Comparison of ENCODE assay signal across 8 cellular contexts in the genomic region with DNA sequence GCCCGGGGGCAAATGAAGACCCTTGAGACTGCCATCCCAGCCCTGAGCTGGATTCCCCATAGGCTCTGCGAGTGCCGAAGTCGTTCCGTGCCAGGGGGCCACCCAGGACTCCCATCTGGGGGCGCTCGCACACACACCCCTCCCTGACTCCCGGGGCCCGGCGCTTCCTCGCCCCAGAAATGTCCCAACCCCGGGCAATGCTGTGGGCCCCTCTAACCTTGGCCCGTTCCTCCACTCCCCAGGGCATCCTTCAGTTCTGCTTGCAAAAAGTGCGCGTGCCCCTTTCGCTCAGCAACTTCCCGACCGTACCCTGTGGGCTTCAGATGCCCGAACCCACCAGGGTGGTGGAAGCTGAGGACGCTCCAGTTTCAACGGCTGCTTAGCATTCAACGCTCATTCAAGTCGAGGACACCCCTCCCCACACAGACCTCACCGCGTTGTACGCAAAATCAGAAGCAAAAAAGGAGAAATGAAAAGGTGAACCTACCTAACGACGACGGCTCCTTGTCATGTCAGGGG. TPM values are rescaled to one million over a fixed set of nuclear protein-coding genes. Genes with fewer than 3 reads are reported as not detected.
DNase-seq lines count a peak whose midpoint lies in the region; ATAC-seq and TF ChIP-seq lines count a peak whose summit lies in the region.

No MANE protein-coding gene starts in this region.

- H3K36me3 ChIP-seq in KOPT-K1 (ENCODE audit: insufficient read depth, low read length) (no peaks in the 10 kb centered on the region; the same call in 1 of the 2 replicates), iPS DF 6.9 (ENCODE audit: control insufficient read depth, insufficient read depth, low read length) (no peaks in the 10 kb centered on the region), skeletal muscle satellite cell (ENCODE audit: insufficient read depth, low read length) (no peaks in the 10 kb centered on the region)

- peaks cover 2% of the 10 kb centered on the region; the same call in 1 of the 2 replicates for H3K4me1 ChIP-seq in iPS DF 6.9 (ENCODE audit: control insufficient read depth, insufficient read depth, low read length)
- H3K4me1 ChIP-seq in skeletal muscle satellite cell (ENCODE audit: control insufficient read depth, insufficient read depth, low read length) = peaks cover 35% of the 10 kb centered on the region

- peak overlapping the region; percentile 93 to 97 for H3K27ac Mint-ChIP-seq in activated naive CD4-positive, alpha-beta T cell treated with anti-CD3 and anti-CD28 coated beads, Interleukin-2, amount 50 U/mL, for 72 hours

- ATAC-seq in activated naive CD4-positive, alpha-beta T cell treated with anti-CD3 and anti-CD28 coated beads, Interleukin-2, amount 50 U/mL, for 72 hours = peak; percentile 15 to 47

- peaks cover 12 to 29% of the 10 kb centered on the region in 2 donors for H3K36me3 Mint-ChIP-seq in activated naive CD4-positive, alpha-beta T cell treated with anti-CD3 and anti-CD28 coated beads, Interleukin-2, amount 50 U/mL, for 72 hours

- H3K27me3 ChIP-seq in iPS DF 6.9 (ENCODE audit: control insufficient read depth, insufficient read depth, low read length) = peaks cover 12% of the 10 kb centered on the region; the same call in 1 of the 2 replicates
- peaks cover 62% of the 10 kb centered on the region for H3K27me3 ChIP-seq in skeletal muscle satellite cell (ENCODE audit: control insufficient read depth, insufficient read depth, low read length)

- POLR2A ChIA-PET in HEK293T (lab: Yijun Ruan, JAX) = no interaction called here

- no CpG with 5 or more reads among the region's 29 CpGs for WGBS in iPS DF 6.9 (ENCODE audit: insufficient coverage, insufficient read length)

- no peaks in the 10 kb centered on the region for H3K9me3 ChIP-seq in KOPT-K1 (ENCODE audit: insufficient read depth, low read length, poor library complexity, severe bottlenecking)
- no peaks in the 10 kb centered on the region for H3K9me3 ChIP-seq in iPS DF 6.9 (ENCODE audit: control insufficient read depth, insufficient read depth, low read length)
- no peaks in the 10 kb centered on the region for H3K9me3 ChIP-seq in skeletal muscle satellite cell (replicated peaks; ENCODE audit: low read length)

- H3K27ac ChIP-seq in KOPT-K1 (ENCODE audit: low read depth, low read length, poor library complexity, severe bottlenecking) (peak overlapping the region; percentile 61), iPS DF 6.9 (ENCODE audit: low read length) (no peak overlapping the region)

- peak overlapping the region; percentile 82 for H3K4me2 ChIP-seq in skeletal muscle satellite cell (ENCODE audit: low read length)

- H3K9ac ChIP-seq in skeletal muscle satellite cell (ENCODE audit: low read depth, low read length) = peak overlapping the region; percentile 54

- H3K9me3 Mint-ChIP-seq in activated naive CD4-positive, alpha-beta T cell treated with anti-CD3 and anti-CD28 coated beads, Interleukin-2, amount 50 U/mL, for 72 hours = no peaks in the 10 kb centered on the region

- peak; percentile 23 for DNase-seq in activated T-cell treated with anti-CD3 and anti-CD28 coated beads for 1 hour (ENCODE audit: low read depth)
- DNase-seq in activated T-cell treated with anti-CD3 and anti-CD28 coated beads for 4 hours = no peak
- peak in 1 of 2 donors; percentile 48 for DNase-seq in activated naive CD4-positive, alpha-beta T cell treated with anti-CD3 and anti-CD28 coated beads, Interleukin-2, amount 50 U/mL, for 72 hours (ENCODE audit: low spot score in 2 of 2)
- no peak for DNase-seq in iPS DF 6.9 (ENCODE audit: low read depth, low spot score)
- DNase-seq in NCI-H2107 (lab: John Stamatoyannopoulos, UW) = no peak
- no peak for DNase-seq in HEK293T (ENCODE audit: extremely low spot score)

- H3K4me3 ChIP-seq in iPS DF 6.9 (ENCODE audit: low read length) (peak overlapping the region; percentile 47; the same call in 1 of the 2 replicates), skeletal muscle satellite cell (ENCODE audit: low read length) (peak overlapping the region; percentile 66)

- CTCF ChIA-PET in HEK293T (lab: Yijun Ruan, JAX) = interaction anchor here (0.6 to 1.2 kb wide), 3 partner anchors 11 to 54 kb away, joined by 3 read pairs; no protein-coding TSS in a partner anchor

TF ChIP-seq in HEK293T, 16 proteins besides CTCF, POLR2A, EP300 and RAD21:
- no peak for TF ChIP-seq ZNF384 (IDR thresholded peaks at IDR 0.05)
TF ChIP-seq in HEK293T: peak in this region for 0.

RNA-seq across cellular contexts. Expression of a gene that starts 25.4 kb away (rescaled TPM):
- 100 to 1,000 TPM in 1 of 2 donors, 10 to 100 TPM in 1; 63.9 to 126 TPM for total RNA-seq in activated naive CD4-positive, alpha-beta T cell treated with anti-CD3 and anti-CD28 coated beads, Interleukin-2, amount 50 U/mL, for 72 hours
- total RNA-seq in skeletal muscle satellite cell (2012; rRNA removed) = 0.25 and 1.1 TPM in 2 replicates
